In the genomic region with DNA sequence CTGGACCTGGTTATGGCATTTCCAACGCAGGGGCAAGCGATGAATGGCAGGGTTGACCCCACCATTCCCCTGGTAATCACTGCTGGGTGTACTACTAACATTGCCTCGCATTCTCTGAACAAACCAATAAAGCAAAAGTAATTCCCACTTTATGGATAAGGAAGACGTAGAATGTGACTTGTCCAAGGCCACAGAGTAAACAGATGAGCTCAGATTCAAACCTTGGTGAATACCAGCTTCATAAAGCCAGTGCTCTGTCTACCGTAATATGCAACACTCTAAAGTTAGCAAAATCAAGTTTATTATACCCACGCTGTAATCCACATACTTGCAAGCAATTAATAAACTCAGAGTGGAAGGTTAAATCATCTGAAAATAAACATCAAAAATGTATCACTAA, we compare ENCODE assay signal across 1 cellular context.
TF ChIP-seq lines count a peak whose summit lies in the region.

No MANE protein-coding gene starts in this region.

TF ChIP-seq in GM12891, 5 proteins besides CTCF, POLR2A, EP300 and RAD21:
- no peak for TF ChIP-seq POU2F2 (IDR thresholded peaks at IDR 0.05; ENCODE audit: low read depth, low read length)
- no peak for TF ChIP-seq PAX5 (IDR thresholded peaks at IDR 0.05; ENCODE audit: insufficient read depth, low read length, severe bottlenecking)
- no peak for TF ChIP-seq SPI1 (IDR thresholded peaks at IDR 0.05; ENCODE audit: low read depth, low read length)
- no peak for TF ChIP-seq POLR2AphosphoS5 (IDR thresholded peaks at IDR 0.05; ENCODE audit: low read depth, low read length)
